18 cellular contexts compared by ENCODE assay signal in the genomic region with DNA sequence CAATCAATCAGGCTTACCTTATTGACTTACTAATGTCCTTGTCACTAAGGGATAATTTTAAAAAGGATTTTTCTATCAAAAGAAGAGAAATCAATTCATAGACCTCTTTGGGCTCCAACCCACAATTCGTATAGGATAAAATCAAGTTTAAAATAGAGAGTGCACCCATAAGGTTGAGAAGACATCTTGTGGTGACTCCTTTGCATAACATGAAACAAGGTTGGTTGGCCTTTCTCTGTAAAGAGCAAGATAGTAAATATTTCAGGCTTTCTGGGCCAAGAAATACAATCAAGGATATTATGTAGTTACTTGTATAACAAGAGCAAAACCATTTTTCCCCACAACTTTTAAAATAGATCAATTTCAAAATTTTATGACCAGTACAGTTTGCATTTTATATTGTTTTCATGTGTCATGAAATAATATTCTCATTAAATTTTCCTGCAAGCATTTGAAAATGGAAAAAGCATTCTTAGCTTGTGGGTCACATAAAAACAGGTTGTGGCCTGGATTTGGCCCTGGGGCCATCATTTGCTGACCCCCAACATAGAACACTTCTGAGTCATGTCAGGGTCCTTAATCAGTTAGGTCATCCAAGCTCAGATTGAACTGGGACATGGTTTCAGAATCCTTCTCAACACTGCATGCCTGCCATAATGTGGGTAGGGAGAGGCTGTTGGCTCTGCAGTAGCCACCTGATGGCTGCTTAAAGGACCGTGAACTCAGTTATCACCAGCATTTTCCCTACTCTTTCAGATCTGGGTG.
DNase-seq lines count a peak whose midpoint lies in the region; ATAC-seq and TF ChIP-seq lines count a peak whose summit lies in the region.
"Had no signal": no experiment of that assay in that cellular context is flagged by ENCODE, and none has a peak within 500 bp of the region (broad histone marks: within the 10 kb centered on the region; RNA-seq: fewer than 3 reads in every experiment).

No MANE protein-coding gene starts in this region.

- H3K27ac ChIP-seq in PC-3 (ENCODE audit: low read length): no peak overlapping the region
- H3K27ac ChIP-seq: dorsolateral prefrontal cortex, left ventricle myocardium inferior, SJSA1, tibial artery, VCaP had no signal

- H3K9ac ChIP-seq in PC-3 (ENCODE audit: low read length): no peak overlapping the region

- intact Hi-C loops in PC-3 (cut with micrococcal nuclease): loop anchor here (5.0 kb wide), 1 partner anchor 76 kb away; a partner anchor contains a TSS
- intact Hi-C loops in activated T-helper 2 cell treated with anti-CD3 and anti-CD28 coated beads, Interferon-gamma antibody, Interleukin-2, Interleukin-4, amounts not matched to agents 10 μg/mL and 5 μg/mL and 100 μg/mL, durations not matched to agents 14 hours and 24 hours and 36 hours (cut with micrococcal nuclease): no loop called here

- H3K4me2 ChIP-seq in PC-3 (ENCODE audit: low read length): no peak overlapping the region

- H3K9me3 Mint-ChIP-seq in activated T-helper 2 cell treated with anti-CD3 and anti-CD28 coated beads, Interferon-gamma antibody, Interleukin-2, Interleukin-4, amounts not matched to agents 10 μg/mL and 5 μg/mL and 100 μg/mL, durations not matched to agents 14 hours and 24 hours and 36 hours: no peaks in the 10 kb centered on the region

- H3K4me1 Mint-ChIP-seq in activated T-helper 2 cell treated with anti-CD3 and anti-CD28 coated beads, Interferon-gamma antibody, Interleukin-2, Interleukin-4, amounts not matched to agents 10 μg/mL and 5 μg/mL and 100 μg/mL, durations not matched to agents 14 hours and 24 hours and 36 hours (ENCODE audit: low read depth): peaks cover 14% of the 10 kb centered on the region

- no peak overlapping the region for H3K27ac Mint-ChIP-seq in activated T-helper 2 cell treated with anti-CD3 and anti-CD28 coated beads, Interferon-gamma antibody, Interleukin-2, Interleukin-4, amounts not matched to agents 10 μg/mL and 5 μg/mL and 100 μg/mL, durations not matched to agents 14 hours and 24 hours and 36 hours

- H3K27me3 ChIP-seq in PC-3 (ENCODE audit: low read length): no peaks in the 10 kb centered on the region
- H3K27me3 ChIP-seq: SJSA1, tibial artery had no signal

- H3K4me3 ChIP-seq in PC-3 (ENCODE audit: low read length) (no peak overlapping the region), fibroblast of mammary gland (ENCODE audit: control insufficient read depth, low read depth, low read length) (no peak overlapping the region)
- H3K4me3 ChIP-seq: dorsolateral prefrontal cortex, left ventricle myocardium inferior, SJSA1, tibial artery had no signal

- no peaks in the 10 kb centered on the region for H3K27me3 Mint-ChIP-seq in activated T-helper 2 cell treated with anti-CD3 and anti-CD28 coated beads, Interferon-gamma antibody, Interleukin-2, Interleukin-4, amounts not matched to agents 10 μg/mL and 5 μg/mL and 100 μg/mL, durations not matched to agents 14 hours and 24 hours and 36 hours (ENCODE audit: low read depth)

- H3K36me3 ChIP-seq in PC-3 (ENCODE audit: low read depth, low read length): no peaks in the 10 kb centered on the region
- H3K36me3 ChIP-seq: left ventricle myocardium inferior, SJSA1, tibial artery had no signal

- H3F3A ChIP-seq in PC-3 (ENCODE audit: low read length, unreplicated experiment): no peaks in the 10 kb centered on the region

- H3K4me1 ChIP-seq in PC-3 (ENCODE audit: insufficient read depth, low read length): 0 out of 2 replicates have a peak, but pooled peaks cover 8% of the 10 kb centered on the region
- H3K4me1 ChIP-seq: left ventricle myocardium inferior, SJSA1, tibial artery had no signal

- TF ChIP-seq CTCF in PC-3 (conservative IDR thresholded peaks at IDR 0.05; ENCODE audit: low read depth, low read length) (peak; percentile 32; the same call in 1 of the 2 replicates), fibroblast of mammary gland (conservative IDR thresholded peaks at IDR 0.05; ENCODE audit: control insufficient read depth, insufficient read depth, low read depth, low read length) (peak; percentile 12)

- no peaks in the 10 kb centered on the region for H3K9me2 ChIP-seq in PC-3 (replicated peaks; ENCODE audit: low read length)

- CTCF ChIA-PET in PC-3 (lab: Charles Lee): no interaction called here

- no peaks in the 10 kb centered on the region for H3K9me3 ChIP-seq in PC-3 (ENCODE audit: low read length)
- H3K9me3 ChIP-seq: left ventricle myocardium inferior, SJSA1, tibial artery had no signal

- ATAC-seq in PC-3 (peak; percentile 54), GM19023 (IDR thresholded peaks at IDR 0.05; ENCODE audit: unreplicated experiment) (no peak), HG02571 (IDR thresholded peaks at IDR 0.05; ENCODE audit: unreplicated experiment) (no peak)

- POLR2A ChIA-PET in PC-3 (lab: Charles Lee; ENCODE audit: unreplicated experiment): no interaction called here

- H3K4me3 Mint-ChIP-seq in activated T-helper 2 cell treated with anti-CD3 and anti-CD28 coated beads, Interferon-gamma antibody, Interleukin-2, Interleukin-4, amounts not matched to agents 10 μg/mL and 5 μg/mL and 100 μg/mL, durations not matched to agents 14 hours and 24 hours and 36 hours (ENCODE audit: low read depth): no peak overlapping the region

- no TSS peak for BruUV-seq in PC-3 (replicated peaks; lab: Mats Ljungman, UMichigan)

- H4K20me1 ChIP-seq in PC-3 (ENCODE audit: low read length): no peaks in the 10 kb centered on the region

- no peak overlapping the region for H2AFZ ChIP-seq in PC-3 (ENCODE audit: low read length)

- peak; percentile 62 for DNase-seq in EL
- peak; percentile 30 for DNase-seq in HT-29 (ENCODE audit: low spot score)
- no peak for DNase-seq in PC-3
- no peak for DNase-seq in fibroblast of mammary gland (ENCODE audit: low read depth)
- DNase-seq in activated T-helper 2 cell treated with anti-CD3 and anti-CD28 coated beads, Interferon-gamma antibody, Interleukin-2, Interleukin-4, amounts not matched to agents 10 μg/mL and 5 μg/mL and 100 μg/mL, durations not matched to agents 14 hours and 24 hours and 36 hours (ENCODE audit: low spot score): no peak
- DNase-seq: activated gamma-delta T cell; dorsolateral prefrontal cortex; KG1; left ventricle myocardium inferior; NCI-H2081 treated with DMSO at 0.1 percent for 48 hours; NCI-H82; stimulated activated CD4-positive, alpha-beta T cell treated with anti-CD3 and anti-CD28 coated beads, Interleukin-1b, Interleukin-23, amount 100 ng/mL, for 48 hours; stimulated activated CD8-positive, alpha-beta memory T cell treated with anti-CD3 and anti-CD28 coated beads, Interleukin-4, amount 100 ng/mL, for 48 hours; tibial artery had no signal

- no peaks in the 10 kb centered on the region for H3K36me3 Mint-ChIP-seq in activated T-helper 2 cell treated with anti-CD3 and anti-CD28 coated beads, Interferon-gamma antibody, Interleukin-2, Interleukin-4, amounts not matched to agents 10 μg/mL and 5 μg/mL and 100 μg/mL, durations not matched to agents 14 hours and 24 hours and 36 hours (ENCODE audit: low read depth)

- no peaks in the 10 kb centered on the region for H3K79me2 ChIP-seq in PC-3 (ENCODE audit: low read length)

Comparison
In these comparisons a context has a peak if more than half of its experiments do, and no peak if none do; other contexts are left out.
1. DNase-seq: peak in EL (single experiment) and HT-29 (single experiment); none in PC-3 (single experiment), fibroblast of mammary gland (single experiment) and activated T-helper 2 cell treated with anti-CD3 and anti-CD28 coated beads, Interferon-gamma antibody, Interleukin-2, Interleukin-4, amounts not matched to agents 10 μg/mL and 5 μg/mL and 100 μg/mL, durations not matched to agents 14 hours and 24 hours and 36 hours (single experiment).